ENCODE assay signal across 8 cellular contexts in genomic region chr17:66191607-66192377, GRCh38. TPM values are rescaled to one million over a fixed set of nuclear protein-coding genes. Genes with fewer than 3 reads are reported as not detected.
A peak's percentile ranks its signal among the peaks of the same experiment; 100 is the strongest.
DNase-seq lines count a peak whose midpoint lies in the region; ATAC-seq, FAIRE-seq and TF ChIP-seq lines count a peak whose summit lies in the region.

CEP112 (minus strand) TSS chr17:66192133.

- no peaks in the 10 kb centered on the region for H3K9me2 ChIP-seq in Karpas-422 (replicated peaks; ENCODE audit: insufficient read depth, low read length)

- no peaks in the 10 kb centered on the region for H3K79me2 ChIP-seq in Karpas-422 (ENCODE audit: low read length)

- FAIRE-seq in frontal cortex (lab: Jason Lieb, UNC) = no peak

- no peaks in the 10 kb centered on the region for H3K9me3 ChIP-seq in CD4-positive, CD25-positive, alpha-beta regulatory T cell (ENCODE audit: control insufficient read depth in 2 of 2, low read length in 2 of 2)
- H3K9me3 ChIP-seq in Karpas-422 (ENCODE audit: low read length) (no peaks in the 10 kb centered on the region), RWPE2 (ENCODE audit: severe bottlenecking) (no peaks in the 10 kb centered on the region), neuron (ENCODE audit: low read length) (no peaks in the 10 kb centered on the region), stomach smooth muscle (ENCODE audit: control insufficient read depth in 2 of 2, low read length in 2 of 2) (no peaks in the 10 kb centered on the region)

- H3K9me3 Mint-ChIP-seq in CD4-positive, CD25-positive, alpha-beta regulatory T cell = no peaks in the 10 kb centered on the region

- peak; percentile 76 to 80 for ATAC-seq in CD4-positive, CD25-positive, alpha-beta regulatory T cell (ENCODE audit: low read depth in 2 of 2)
- ATAC-seq in GM21528 (IDR thresholded peaks at IDR 0.05; ENCODE audit: low FRiP score, unreplicated experiment) (peak; percentile 70), RWPE2 (ENCODE audit: low read depth) (peak; percentile 73)

- peak within 1 kb of the TSS; percentile 88 to 97 (median 92) for H3K4me3 Mint-ChIP-seq in CD4-positive, CD25-positive, alpha-beta regulatory T cell

- no peaks in the 10 kb centered on the region for H3K36me3 Mint-ChIP-seq in CD4-positive, CD25-positive, alpha-beta regulatory T cell

- no peaks in the 10 kb centered on the region for H4K20me1 ChIP-seq in Karpas-422 (ENCODE audit: insufficient read depth, low read depth, low read length)

- peak; percentile 72 to 86 (median 83) for DNase-seq in CD4-positive, CD25-positive, alpha-beta regulatory T cell
- DNase-seq in Karpas-422 (peak; percentile 94), RWPE2 (ENCODE audit: low spot score) (no peak), frontal cortex (ENCODE audit: low spot score in 2 of 2) (peak; percentile 75 to 83)
- peak; percentile 81 for DNase-seq in activated gamma-delta T cell treated with anti-CD3 and anti-CD28 coated beads, Interleukin-2, amount 50 U/mL, for 16 hours (ENCODE audit: low read depth)

- no peak for TF ChIP-seq CTCF in RWPE2 (IDR thresholded peaks at IDR 0.05; ENCODE audit: poor library complexity, severe bottlenecking)

- peaks cover 7 to 14% (median 11%) of the 10 kb centered on the region in 4 donors for H3K4me1 Mint-ChIP-seq in CD4-positive, CD25-positive, alpha-beta regulatory T cell

- peak within 1 kb of the TSS; percentile 96 for H3K4me2 ChIP-seq in Karpas-422 (ENCODE audit: low read depth, low read length, poor library complexity, severe bottlenecking)

- no peaks in the 10 kb centered on the region for H3K36me3 ChIP-seq in CD4-positive, CD25-positive, alpha-beta regulatory T cell (ENCODE audit: control insufficient read depth, insufficient read depth, low read length)
- H3K36me3 ChIP-seq in Karpas-422 (ENCODE audit: insufficient read depth, low read length) (no peaks in the 10 kb centered on the region), RWPE2 (ENCODE audit: low read depth) (no peaks in the 10 kb centered on the region), neuron (ENCODE audit: insufficient read depth, low read length) (peaks cover under 1% of the 10 kb centered on the region), stomach smooth muscle (ENCODE audit: control insufficient read depth in 2 of 2, insufficient read depth in 2 of 2, low read length in 2 of 2) (no peaks in the 10 kb centered on the region)

- H3K27ac ChIP-seq in CD4-positive, CD25-positive, alpha-beta regulatory T cell (ENCODE audit: insufficient read depth, low read length, poor library complexity, severe bottlenecking) = peak within 1 kb of the TSS; percentile 67
- H3K27ac ChIP-seq in Karpas-422 (ENCODE audit: low read length) (peak within 1 kb of the TSS; percentile 14; the same call in 1 of the 2 replicates), RWPE2 (ENCODE audit: poor library complexity, severe bottlenecking) (peak within 1 kb of the TSS; percentile 3), stomach smooth muscle (ENCODE audit: low read length) (peak within 1 kb of the TSS; percentile 46)

- H3K4me3 ChIP-seq in CD4-positive, CD25-positive, alpha-beta regulatory T cell (ENCODE audit: low read depth, low read length) = peak within 1 kb of the TSS; percentile 55
- H3K4me3 ChIP-seq in Karpas-422 (ENCODE audit: low read length) (peak within 1 kb of the TSS; percentile 79), RWPE2 (ENCODE audit: severe bottlenecking) (peak within 1 kb of the TSS; percentile 55), neuron (ENCODE audit: low read length) (peak within 1 kb of the TSS; percentile 90), stomach smooth muscle (ENCODE audit: low read length in 2 of 2) (peak within 1 kb of the TSS; percentile 57 to 85)

- peak within 1 kb of the TSS; percentile 87 for H2AFZ ChIP-seq in Karpas-422 (ENCODE audit: low read length)
- H2AFZ ChIP-seq in neuron (ENCODE audit: low read depth, low read length) = peak within 1 kb of the TSS; percentile 99

- H3K4me1 ChIP-seq in CD4-positive, CD25-positive, alpha-beta regulatory T cell (ENCODE audit: control insufficient read depth, insufficient read depth, low read length, poor library complexity, severe bottlenecking) = peaks cover 9% of the 10 kb centered on the region
- H3K4me1 ChIP-seq in Karpas-422 (ENCODE audit: low read length) (peaks cover 37% of the 10 kb centered on the region), RWPE2 (ENCODE audit: insufficient read depth, poor library complexity, severe bottlenecking) (no peaks in the 10 kb centered on the region), neuron (ENCODE audit: insufficient read depth, low read length) (peaks cover 19% of the 10 kb centered on the region), stomach smooth muscle (ENCODE audit: control insufficient read depth, insufficient read depth, low read length) (peaks cover 9% of the 10 kb centered on the region)

- H3K27ac Mint-ChIP-seq in CD4-positive, CD25-positive, alpha-beta regulatory T cell = peak within 1 kb of the TSS; percentile 63 to 90 (median 87)

- peak within 1 kb of the TSS; percentile 72 for H3K9ac ChIP-seq in Karpas-422 (ENCODE audit: low read length)
- H3K9ac ChIP-seq in stomach smooth muscle (ENCODE audit: low read length in 2 of 2) = peak within 1 kb of the TSS; percentile 74 to 77

- no peaks in the 10 kb centered on the region for H3K27me3 Mint-ChIP-seq in CD4-positive, CD25-positive, alpha-beta regulatory T cell

- no peaks in the 10 kb centered on the region for H3K27me3 ChIP-seq in CD4-positive, CD25-positive, alpha-beta regulatory T cell (ENCODE audit: control insufficient read depth, insufficient read depth, low read length)
- H3K27me3 ChIP-seq in Karpas-422 (ENCODE audit: low read length) (no peaks in the 10 kb centered on the region), RWPE2 (ENCODE audit: insufficient read depth, poor library complexity, severe bottlenecking) (no peaks in the 10 kb centered on the region), neuron (ENCODE audit: insufficient read depth, low read length) (no peaks in the 10 kb centered on the region), stomach smooth muscle (ENCODE audit: control insufficient read depth in 1 of 2, insufficient read depth in 2 of 2, low read length in 2 of 2) (no peaks in the 10 kb centered on the region)

RNA-seq across cellular contexts. Expression of gene CEP112, which starts in this region (rescaled TPM):
- 2.3 TPM for total RNA-seq in CD4-positive, CD25-positive, alpha-beta regulatory T cell
- polyA plus RNA-seq in CD4-positive, CD25-positive, alpha-beta regulatory T cell = under 1 TPM in 3 of 4 donors, not detected in 1; 0.15 to 0.76 (median 0.31) TPM
- 0.07 TPM in 1 of 2 replicates, not detected in the other for total RNA-seq in Karpas-422 (2014; rRNA removed; shearing (Covaris generic); ENCODE audit: low replicate concordance)
- total RNA-seq in frontal cortex = 13.5 TPM

Comparison
In these comparisons a context has a peak if more than half of its experiments do, and no peak if none do; other contexts are left out.
1. Peak in DNase-seq, H3K4me3 ChIP-seq, H3K27ac ChIP-seq, H3K9ac ChIP-seq and H3K4me2 ChIP-seq in Karpas-422; RNA of the gene not detected or under 1 TPM.
2. H3K27ac ChIP-seq: peak in every context shown above with its lines; median percentile 67 in CD4-positive, CD25-positive, alpha-beta regulatory T cell; 46 in stomach smooth muscle; 14 in Karpas-422; 3 in RWPE2.